1 cellular context compared by ENCODE assay signal in the genomic region with DNA sequence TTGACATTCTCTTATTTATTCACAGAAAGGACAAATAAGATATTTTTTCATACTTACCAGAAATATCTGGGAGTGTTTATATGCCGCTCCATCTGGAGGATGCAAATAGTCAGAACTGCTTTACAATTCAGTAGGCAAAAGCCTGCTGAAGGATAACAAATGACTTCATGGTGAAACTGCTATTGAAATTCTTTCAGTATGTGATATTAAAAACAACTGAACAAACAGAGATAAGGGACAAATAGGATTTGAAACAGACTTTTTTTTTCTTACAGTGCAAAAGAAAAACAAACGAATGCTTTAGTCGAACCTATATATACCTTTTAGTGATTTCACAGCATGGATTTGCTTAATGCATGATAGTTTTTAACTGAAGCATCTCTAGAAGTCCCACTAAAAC.
TF ChIP-seq lines count a peak whose summit lies in the region.

No MANE protein-coding gene starts in this region.

TF ChIP-seq in HEK293, 187 proteins besides CTCF, POLR2A, EP300 and RAD21 (continued from another document):
- TF ChIP-seq, protein P1, sequence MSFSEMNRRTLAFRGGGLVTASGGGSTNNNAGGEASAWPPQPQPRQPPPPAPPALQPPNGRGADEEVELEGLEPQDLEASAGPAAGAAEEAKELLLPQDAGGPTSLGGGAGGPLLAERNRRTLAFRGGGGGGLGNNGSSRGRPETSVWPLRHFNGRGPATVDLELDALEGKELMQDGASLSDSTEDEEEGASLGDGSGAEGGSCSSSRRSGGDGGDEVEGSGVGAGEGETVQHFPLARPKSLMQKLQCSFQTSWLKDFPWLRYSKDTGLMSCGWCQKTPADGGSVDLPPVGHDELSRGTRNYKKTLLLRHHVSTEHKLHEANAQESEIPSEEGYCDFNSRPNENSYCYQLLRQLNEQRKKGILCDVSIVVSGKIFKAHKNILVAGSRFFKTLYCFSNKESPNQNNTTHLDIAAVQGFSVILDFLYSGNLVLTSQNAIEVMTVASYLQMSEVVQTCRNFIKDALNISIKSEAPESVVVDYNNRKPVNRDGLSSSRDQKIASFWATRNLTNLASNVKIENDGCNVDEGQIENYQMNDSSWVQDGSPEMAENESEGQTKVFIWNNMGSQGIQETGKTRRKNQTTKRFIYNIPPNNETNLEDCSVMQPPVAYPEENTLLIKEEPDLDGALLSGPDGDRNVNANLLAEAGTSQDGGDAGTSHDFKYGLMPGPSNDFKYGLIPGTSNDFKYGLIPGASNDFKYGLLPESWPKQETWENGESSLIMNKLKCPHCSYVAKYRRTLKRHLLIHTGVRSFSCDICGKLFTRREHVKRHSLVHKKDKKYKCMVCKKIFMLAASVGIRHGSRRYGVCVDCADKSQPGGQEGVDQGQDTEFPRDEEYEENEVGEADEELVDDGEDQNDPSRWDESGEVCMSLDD (tag by site-specific recombination; IDR thresholded peaks at IDR 0.05): no peak
- TF ChIP-seq OSR2 (tag by site-specific recombination; IDR thresholded peaks at IDR 0.05) (peak; percentile 77; the same call in 1 of the 2 replicates), ZEB2 (tag by site-specific recombination; IDR thresholded peaks at IDR 0.05) (peak; percentile 34; the same call in 1 of the 2 replicates), KLF10 (tag by site-specific recombination; IDR thresholded peaks at IDR 0.05) (no peak), ZNF585B (tag by site-specific recombination; IDR thresholded peaks at IDR 0.05) (no peak), GFI1B (tag by site-specific recombination; IDR thresholded peaks at IDR 0.05) (no peak), FEZF1 (tag by site-specific recombination; IDR thresholded peaks at IDR 0.05) (peak; percentile 63), ZNF629 (tag by site-specific recombination; IDR thresholded peaks at IDR 0.05) (peak; percentile 16; the same call in 1 of the 2 replicates), ZNF157 (tag by site-specific recombination; IDR thresholded peaks at IDR 0.05) (no peak), ZNF324 (tag by site-specific recombination; IDR thresholded peaks at IDR 0.05) (no peak), ZNF521 (tag by site-specific recombination; IDR thresholded peaks at IDR 0.05) (no peak), ZNF423 (tag by site-specific recombination; IDR thresholded peaks at IDR 0.05) (no peak), GLIS2 (tag by site-specific recombination; IDR thresholded peaks at IDR 0.05) (no peak)
